ENCODE assay signal across 25 cellular contexts in genomic region chr22:30471616-30472318, GRCh38. TPM values are rescaled to one million over a fixed set of nuclear protein-coding genes. Genes with fewer than 3 reads are reported as not detected.
"Had no signal": no experiment of that assay in that cellular context is flagged by ENCODE, and none has a peak within 500 bp of the region (broad histone marks: within the 10 kb centered on the region; RNA-seq: fewer than 3 reads in every experiment).

TSS of gene SEC14L3 (minus strand) at chr22:30472017. CDS start at chr22:30471958, 59 bp downstream.

- H3K4me1 Mint-ChIP-seq: activated B cell treated with CpG ODN at 0.5 μM for 24 hours, naive B cell had no signal

- H3K9me3 ChIP-seq: colonic mucosa, mucosa of descending colon, ovary, psoas muscle, upper lobe of left lung had no signal

- H3K4me3 Mint-ChIP-seq: activated B cell treated with CpG ODN at 0.5 μM for 24 hours; activated CD4-positive, alpha-beta memory T cell treated with anti-CD3 and anti-CD28 coated beads for 36 hours; endodermal cell; naive B cell; stimulated activated naive CD8-positive, alpha-beta T cell treated with anti-CD3 and anti-CD28 coated beads, Interleukin-15, Interleukin-2, amounts not matched to agents 100 ng/mL and 50 ng/mL, for 24 hours; T-cell had no signal

- H3K4me3 ChIP-seq: colonic mucosa, hepatocyte, mucosa of descending colon, ovary, psoas muscle, skin epidermis, upper lobe of left lung had no signal

- H3K36me3 Mint-ChIP-seq: activated CD4-positive, alpha-beta memory T cell treated with anti-CD3 and anti-CD28 coated beads for 36 hours; activated naive CD8-positive, alpha-beta T cell treated with anti-CD3 and anti-CD28 coated beads, Interleukin-2, amount 10 ng/mL, durations not matched to agents 7 days and 5 days; naive B cell had no signal

- H3K27ac ChIP-seq: colonic mucosa, epithelial cell of prostate, foreskin keratinocyte, hepatocyte, ovary, psoas muscle, skin epidermis, upper lobe of left lung had no signal

- H3K9me3 Mint-ChIP-seq: activated B cell treated with CpG ODN at 0.5 μM for 24 hours; activated CD4-positive, alpha-beta memory T cell treated with anti-CD3 and anti-CD28 coated beads for 36 hours; endodermal cell; naive B cell; stimulated activated naive CD8-positive, alpha-beta T cell treated with anti-CD3 and anti-CD28 coated beads, Interleukin-15, Interleukin-2, amounts not matched to agents 100 ng/mL and 50 ng/mL, for 24 hours; T-cell had no signal

- H3K27ac Mint-ChIP-seq: activated B cell treated with CpG ODN at 0.5 μM for 24 hours; activated CD4-positive, alpha-beta memory T cell treated with anti-CD3 and anti-CD28 coated beads for 36 hours; endodermal cell; stimulated activated naive CD8-positive, alpha-beta T cell treated with anti-CD3 and anti-CD28 coated beads, Interleukin-15, Interleukin-2, amounts not matched to agents 100 ng/mL and 50 ng/mL, for 24 hours had no signal

- DNase-seq: activated B cell treated with CpG ODN at 0.5 μM for 24 hours; activated CD4-positive, alpha-beta memory T cell treated with anti-CD3 and anti-CD28 coated beads for 36 hours; activated CD4-positive, alpha-beta T cell treated with anti-CD3 and anti-CD28 coated beads for 4 hours; activated naive CD4-positive, alpha-beta T cell; activated naive CD8-positive, alpha-beta T cell treated with anti-CD3 and anti-CD28 coated beads, Interleukin-2, amount 10 ng/mL, durations not matched to agents 7 days and 5 days; colonic mucosa; endodermal cell; foreskin keratinocyte; islet precursor cell; mesenchymal stem cell; mucosa of descending colon; naive B cell; ovary; psoas muscle; right cardiac atrium; T-cell; T-helper 9 cell; upper lobe of left lung had no signal

- H3K4me1 ChIP-seq: colonic mucosa, foreskin keratinocyte, psoas muscle had no signal

- ATAC-seq: foreskin keratinocyte, mucosa of descending colon, psoas muscle, right cardiac atrium, T-cell had no signal

- H3K36me3 ChIP-seq: colonic mucosa, ovary, upper lobe of left lung had no signal

- H3K27me3 ChIP-seq: colonic mucosa, ovary, upper lobe of left lung had no signal

RNA-seq across cellular contexts. Expression of gene SEC14L3, which starts in this region (rescaled TPM):
- total RNA-seq: activated B cell treated with CpG ODN at 0.5 μM for 24 hours; activated CD4-positive, alpha-beta memory T cell treated with anti-CD3 and anti-CD28 coated beads for 36 hours; activated naive CD8-positive, alpha-beta T cell treated with anti-CD3 and anti-CD28 coated beads, Interleukin-2, amount 10 ng/mL, durations not matched to agents 7 days and 5 days; cardiac septum; colonic mucosa; endodermal cell; fibroblast of lung; foreskin keratinocyte; hepatocyte; mucosa of descending colon; ovary; psoas muscle; right cardiac atrium; T-cell; temporal lobe had no signal
- polyA plus RNA-seq: fibroblast of lung, foreskin keratinocyte, hepatocyte, ovary, right cardiac atrium had no signal
